Comparison of ENCODE assay signal across 18 cellular contexts in the genomic region with DNA sequence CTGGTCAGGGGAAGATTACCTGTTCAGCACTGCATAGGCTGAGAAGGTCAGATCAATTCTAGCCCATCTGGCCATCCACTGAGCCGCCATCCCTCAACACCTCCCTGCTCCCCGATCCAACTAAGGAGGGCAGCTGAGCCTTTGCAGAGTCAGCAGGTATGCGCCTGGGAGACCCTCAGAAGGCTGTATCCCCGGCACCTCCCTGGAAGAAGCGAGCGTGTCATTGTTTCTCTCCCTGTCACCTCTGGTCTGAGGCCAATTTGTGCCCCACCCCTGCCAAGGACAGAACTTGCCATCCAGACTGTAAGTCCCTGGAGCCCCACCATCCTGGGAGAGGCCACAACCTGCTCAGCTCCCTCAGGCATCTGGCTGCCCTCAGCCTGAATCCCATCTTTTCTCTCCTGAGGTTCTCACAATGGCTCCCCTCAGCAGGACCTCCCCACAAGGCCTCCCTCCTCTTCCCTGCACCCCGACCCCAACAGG. TPM values are rescaled to one million over a fixed set of nuclear protein-coding genes. Genes with fewer than 3 reads are reported as not detected.
A peak's percentile ranks its signal among the peaks of the same experiment; 100 is the strongest.
DNase-seq lines count a peak whose midpoint lies in the region; ATAC-seq, FAIRE-seq and TF ChIP-seq lines count a peak whose summit lies in the region.
"Had no signal": no experiment of that assay in that cellular context is flagged by ENCODE, and none has a peak within 500 bp of the region (broad histone marks: within the 10 kb centered on the region; RNA-seq: fewer than 3 reads in every experiment).

No MANE protein-coding gene starts in this region.

- peaks cover 55% of the 10 kb centered on the region for H3K4me1 Mint-ChIP-seq in stimulated activated effector memory CD8-positive, alpha-beta T cell treated with anti-CD3 and anti-CD28 coated beads, Interleukin-12 subunit alpha, Interleukin-12 subunit beta, amount 100 ng/mL, for 72 hours

- no peak for TF ChIP-seq CTCF in GM12878 (IDR thresholded peaks at IDR 0.05 in 2 of 3, conservative IDR thresholded peaks at IDR 0.05 in 1 of 3; ENCODE audit: control insufficient read depth in 2 of 3, extremely low read depth in 1 of 3, insufficient read depth in 1 of 3, low read depth in 3 of 3, low read length in 3 of 3)
- TF ChIP-seq CTCF in keratinocyte (optimal IDR thresholded peaks at IDR 0.05 in 1 of 3, IDR thresholded peaks at IDR 0.05 in 1 of 3, conservative IDR thresholded peaks at IDR 0.05 in 1 of 3; ENCODE audit: extremely low read depth in 1 of 3, insufficient read depth in 2 of 3, low read length in 3 of 3): no peak

- BruUV-seq in GM12878 (replicated peaks; lab: Mats Ljungman, UMichigan): no TSS peak

- peaks cover 19% of the 10 kb centered on the region for H3K4me1 ChIP-seq in GM12878 (ENCODE audit: control insufficient read depth, insufficient read depth, low read length)
- H3K4me1 ChIP-seq in keratinocyte (ENCODE audit: control insufficient read depth, extremely low read depth, insufficient read depth, low read length): peaks cover 66% of the 10 kb centered on the region

- in situ Hi-C loops in GM12878 (cut with MboI): no loop called here

- peaks cover 30% of the 10 kb centered on the region for H3K36me3 Mint-ChIP-seq in stimulated activated effector memory CD8-positive, alpha-beta T cell treated with anti-CD3 and anti-CD28 coated beads, Interleukin-12 subunit alpha, Interleukin-12 subunit beta, amount 100 ng/mL, for 72 hours

- no peaks in the 10 kb centered on the region for H3K9me1 ChIP-seq in keratinocyte (ENCODE audit: control insufficient read depth, extremely low read depth, insufficient read depth, low read length)

- no peak for FAIRE-seq in GM12878 (lab: Jason Lieb, UNC)
- no peak for FAIRE-seq in keratinocyte (lab: Jason Lieb, UNC)
- FAIRE-seq: frontal cortex had no signal

- TF ChIP-seq POLR2A in GM12878 (IDR thresholded peaks at IDR 0.05; ENCODE audit: low read depth, low read length): no peak

- SMC1A ChIA-PET in GM12878 (lab: Charles Lee; ENCODE audit: uncharacterized antibody, unreplicated experiment): no interaction called here

- intact Hi-C loops in GM12878 (cut with micrococcal nuclease; ENCODE audit: unreplicated experiment): loop anchor here (10.0 kb wide), 2 partner anchors 231 to 679 kb away; a partner anchor contains a TSS

- H3K9ac ChIP-seq in GM12878 (ENCODE audit: control insufficient read depth, insufficient read depth, low read length) (no peak overlapping the region), keratinocyte (ENCODE audit: control insufficient read depth, extremely low read depth, insufficient read depth, low read length) (peak overlapping the region; percentile 91)

- dilution Hi-C loops in keratinocyte (cut with MboI; ENCODE audit: extremely low pct_ligation_motif_present, low sequenced_read_pairs): no loop called here

- 97% methylated on average over 7 of the region's 7 CpGs for WGBS in GM12878 (ENCODE audit: insufficient coverage, insufficient replicate concordance, low lambda C conversion rate, missing lambda C conversion rate)

- H3K27me3 ChIP-seq in H7 (ENCODE audit: control insufficient read depth, insufficient read depth, low read length) (no peaks in the 10 kb centered on the region), GM12878 (replicated peaks in 1 of 2; ENCODE audit: control insufficient read depth in 2 of 2, insufficient read depth in 2 of 2, low read length in 1 of 2) (no peaks in the 10 kb centered on the region), keratinocyte (ENCODE audit: control insufficient read depth, extremely low read depth, insufficient read depth, low read length) (no peaks in the 10 kb centered on the region)

- H3K9me3 ChIP-seq in GM12878 (replicated peaks; ENCODE audit: control insufficient read depth, insufficient read depth, low read length): no peaks in the 10 kb centered on the region
- no peaks in the 10 kb centered on the region for H3K9me3 ChIP-seq in keratinocyte (ENCODE audit: control insufficient read depth, low read depth, low read length)
- H3K9me3 ChIP-seq: Caco-2 had no signal

- peak; percentile 11 for DNase-seq in H7
- DNase-seq in GM12878 (ENCODE audit: low read depth, low spot score): no peak
- no peak for DNase-seq in keratinocyte (ENCODE audit: low read depth, low spot score)
- DNase-seq in stimulated activated effector memory CD8-positive, alpha-beta T cell treated with anti-CD3 and anti-CD28 coated beads, Interleukin-12 subunit alpha, Interleukin-12 subunit beta, amount 100 ng/mL, for 72 hours (ENCODE audit: low spot score in 2 of 2): no peak
- no peak for DNase-seq in RPMI8226
- no peak for DNase-seq in activated CD4-positive, alpha-beta T cell treated with anti-CD3 and anti-CD28 coated beads for 48 hours
- DNase-seq in ureter (ENCODE audit: low spot score): no peak
- DNase-seq: activated CD8-positive, alpha-beta T cell treated with anti-CD3 and anti-CD28 coated beads, Interleukin-2, amount 10 ng/mL, durations not matched to agents 7 days and 5 days; activated naive CD4-positive, alpha-beta T cell; Caco-2; left colon; MM.1S; NCI-H2171 treated with DMSO at 0.1 percent for 48 hours; occipital lobe; stimulated activated CD4-positive, alpha-beta T cell treated with anti-CD3 and anti-CD28 coated beads, Interleukin-1b, Interleukin-23, amount 100 ng/mL, for 48 hours; stimulated activated naive CD4-positive, alpha-beta T cell had no signal

- H3K4me3 Mint-ChIP-seq in stimulated activated effector memory CD8-positive, alpha-beta T cell treated with anti-CD3 and anti-CD28 coated beads, Interleukin-12 subunit alpha, Interleukin-12 subunit beta, amount 100 ng/mL, for 72 hours: no peak overlapping the region

- ATAC-seq in GM12878 (no peak), HG03520 (IDR thresholded peaks at IDR 0.05; ENCODE audit: unreplicated experiment) (no peak)
- ATAC-seq in stimulated activated effector memory CD8-positive, alpha-beta T cell treated with anti-CD3 and anti-CD28 coated beads, Interleukin-12 subunit alpha, Interleukin-12 subunit beta, amount 100 ng/mL, for 72 hours: no peak
- ATAC-seq: activated CD8-positive, alpha-beta T cell treated with anti-CD3 and anti-CD28 coated beads, Interleukin-2, amount 10 ng/mL, durations not matched to agents 7 days and 5 days; left colon had no signal

- H3K4me2 ChIP-seq in GM12878 (ENCODE audit: control insufficient read depth, insufficient read depth): no peak overlapping the region
- H3K4me2 ChIP-seq in keratinocyte (ENCODE audit: control insufficient read depth, extremely low read depth, insufficient read depth, low read depth, low read length): peak overlapping the region; percentile 77

- H3K9me3 Mint-ChIP-seq in stimulated activated effector memory CD8-positive, alpha-beta T cell treated with anti-CD3 and anti-CD28 coated beads, Interleukin-12 subunit alpha, Interleukin-12 subunit beta, amount 100 ng/mL, for 72 hours: no peaks in the 10 kb centered on the region

- H3K27ac Mint-ChIP-seq in stimulated activated effector memory CD8-positive, alpha-beta T cell treated with anti-CD3 and anti-CD28 coated beads, Interleukin-12 subunit alpha, Interleukin-12 subunit beta, amount 100 ng/mL, for 72 hours: peak overlapping the region; percentile 84

- POLR2A ChIA-PET in GM12878 (lab: Charles Lee): no interaction called here

- no peak overlapping the region for H3K27ac ChIP-seq in GM12878 (ENCODE audit: control insufficient read depth, insufficient read depth)
- H3K27ac ChIP-seq in keratinocyte (ENCODE audit: control insufficient read depth, insufficient read depth, low read length): peak overlapping the region; percentile 86

- no peak for TF ChIP-seq RAD21 in GM12878 (IDR thresholded peaks at IDR 0.05; ENCODE audit: insufficient read depth, low read depth, low read length)

- H3K79me2 ChIP-seq in GM12878 (ENCODE audit: control insufficient read depth, insufficient read depth, low read length) (peaks cover 5% of the 10 kb centered on the region), keratinocyte (ENCODE audit: control insufficient read depth, insufficient read depth, low read length) (peaks cover 57% of the 10 kb centered on the region)

- no peaks in the 10 kb centered on the region for H3K36me3 ChIP-seq in H7 (replicated peaks; ENCODE audit: control insufficient read depth, insufficient read depth, low read length)
- no peaks in the 10 kb centered on the region; a peak in 1 of 4 replicates for H3K36me3 ChIP-seq in GM12878 (ENCODE audit: control insufficient read depth in 2 of 2, insufficient read depth in 2 of 2, low read length in 1 of 2)
- H3K36me3 ChIP-seq in keratinocyte (ENCODE audit: control insufficient read depth in 2 of 2, extremely low read depth in 1 of 2, insufficient read depth in 2 of 2, low read length in 2 of 2): peaks cover 6 to 14% of the 10 kb centered on the region in 2 experiments

- CTCF ChIA-PET in GM12878 (lab: Yijun Ruan, JAX): no interaction called here

- RAD21 ChIA-PET in GM12878 (lab: Charles Lee; ENCODE audit: unreplicated experiment): no interaction called here

- no peak for TF ChIP-seq EP300 in GM12878 (IDR thresholded peaks at IDR 0.05; ENCODE audit: borderline replicate concordance in 1 of 2, control insufficient read depth in 1 of 2, low read depth in 2 of 2, low read length in 2 of 2)

- H4K20me1 ChIP-seq in GM12878 (ENCODE audit: control insufficient read depth, insufficient read depth) (no peaks in the 10 kb centered on the region), keratinocyte (ENCODE audit: control insufficient read depth, extremely low read depth, insufficient read depth, low read length) (peaks cover 11% of the 10 kb centered on the region)

- no peak overlapping the region for H2AFZ ChIP-seq in GM12878 (ENCODE audit: control insufficient read depth, low read depth, low read length)
- no peak overlapping the region for H2AFZ ChIP-seq in keratinocyte (ENCODE audit: control insufficient read depth, low read length)

- H3K4me3 ChIP-seq in H7 (ENCODE audit: insufficient read depth, low read depth, low read length) (no peak overlapping the region), GM12878 (0 out of 2 replicates have a peak overlapping the region, but pooled peaks have one; percentile 27), keratinocyte (ENCODE audit: control insufficient read depth in 2 of 3, extremely low read depth in 1 of 3, insufficient read depth in 2 of 3, low read depth in 1 of 3, low read length in 3 of 3) (peak overlapping the region; percentile 86 to 95 (median 91))

RNA-seq across cellular contexts. Expression of a gene that starts 2.6 kb away (rescaled TPM):
- 50.5 and 67.2 TPM in 2 replicates for total RNA-seq in H7 (2014; rRNA removed; shearing (Covaris generic))
- total RNA-seq in GM12878 (2013; cell fraction: nucleolus; rRNA removed): 8.3 and 9.2 TPM in 2 replicates
- total RNA-seq in GM12878 (2014; rRNA removed) (48.0 and 52.8 TPM in 2 replicates), GM12878 (2014; rRNA removed; fragmentation: Illumina TruSeq; extraction: Trizol) (21.1 and 22.4 TPM in 2 replicates), GM12878 (2021) (46.5 and 51.0 TPM in 2 replicates), ureter (66.1 TPM)
- 11.4 TPM for polyA plus RNA-seq in GM12878 (2011; ENCODE audit: low read depth)
- polyA plus RNA-seq in GM12878 (2011; rRNA removed) (19.0 and 28.7 TPM in 2 replicates), GM12878 (2014; fragmentation: Illumina TruSeq; extraction: Trizol) (4.5 and 18.4 TPM in 2 replicates), GM12878 (2014; fragmentation: Nextera tagmentation; extraction: Ambion mirVana) (1 to 10 TPM; 1.6 to 4.4 TPM), GM12878 (2014; rRNA removed) (51.5 and 52.7 TPM in 2 replicates), GM12878 (2016; fragmentation: Nextera tagmentation; extraction: Ambion mirVana) (10 to 100 TPM; 45.1 to 50.2 TPM), keratinocyte (326 to 485 TPM (median 427 TPM) in 3 replicates)
- polyA plus RNA-seq in GM12878 (2011; cell fraction: cytosol; rRNA removed): 34.6 and 53.1 TPM in 2 replicates
- polyA plus RNA-seq in GM12878 (2011; cell fraction: nucleus; rRNA removed): 37.9 and 40.0 TPM in 2 replicates
- 20.3 and 25.4 TPM in 2 replicates for polyA plus RNA-seq in GM12878 (2012)
- polyA minus RNA-seq in GM12878 (2011; rRNA and poly(A)+ RNA removed): 11.5 and 20.6 TPM in 2 replicates
- polyA minus RNA-seq in GM12878 (2011; cell fraction: cytosol; rRNA and poly(A)+ RNA removed): 12.3 and 13.3 TPM in 2 replicates
- polyA minus RNA-seq in GM12878 (2011; cell fraction: nucleus; rRNA and poly(A)+ RNA removed): 4.8 and 10.5 TPM in 2 replicates
- 465 TPM for polyA plus RNA-seq in keratinocyte (2011; ENCODE audit: low read depth)
- polyA plus RNA-seq in keratinocyte (2011; cell fraction: cytosol; rRNA removed): 241 and 487 TPM in 2 replicates
- 219 and 221 TPM in 2 replicates for polyA plus RNA-seq in keratinocyte (2011; cell fraction: nucleus; rRNA removed)
- 435 and 459 TPM in 2 replicates for polyA plus RNA-seq in keratinocyte (2012; ENCODE audit: low replicate concordance)
- polyA minus RNA-seq in keratinocyte: 151 to 200 TPM (median 157 TPM) in 3 replicates
- 467 TPM for polyA minus RNA-seq in keratinocyte (2011; cell fraction: cytosol; rRNA and poly(A)+ RNA removed)
- polyA minus RNA-seq in keratinocyte (2011; cell fraction: nucleus; rRNA and poly(A)+ RNA removed): 69.2 and 77.9 TPM in 2 replicates

RNA-seq across cellular contexts. Expression of a gene that starts 25.2 kb away (rescaled TPM):
- 232 and 237 TPM in 2 replicates for total RNA-seq in H7 (2014; rRNA removed; shearing (Covaris generic))
- 16.4 and 16.5 TPM in 2 replicates for total RNA-seq in GM12878 (2013; cell fraction: nucleolus; rRNA removed)
- total RNA-seq in GM12878 (2014; rRNA removed) (314 and 348 TPM in 2 replicates), GM12878 (2014; rRNA removed; fragmentation: Illumina TruSeq; extraction: Trizol) (153 and 159 TPM in 2 replicates), GM12878 (2021) (160 and 170 TPM in 2 replicates), ureter (145 TPM)
- polyA plus RNA-seq in GM12878 (2011; ENCODE audit: low read depth): 108 TPM
- polyA plus RNA-seq in GM12878 (2011; rRNA removed) (113 and 155 TPM in 2 replicates), GM12878 (2014; fragmentation: Illumina TruSeq; extraction: Trizol) (61.4 and 152 TPM in 2 replicates), GM12878 (2014; fragmentation: Nextera tagmentation; extraction: Ambion mirVana) (100 to 1,000 TPM; 196 to 327 TPM), GM12878 (2014; rRNA removed) (343 and 345 TPM in 2 replicates), GM12878 (2016; fragmentation: Nextera tagmentation; extraction: Ambion mirVana) (100 to 1,000 TPM; 191 to 218 TPM), keratinocyte (74.6 to 91.4 TPM (median 87.9 TPM) in 3 replicates)
- polyA plus RNA-seq in GM12878 (2011; cell fraction: cytosol; rRNA removed): 357 and 366 TPM in 2 replicates
- polyA plus RNA-seq in GM12878 (2011; cell fraction: nucleus; rRNA removed): 108 and 121 TPM in 2 replicates
- polyA plus RNA-seq in GM12878 (2012): 230 and 260 TPM in 2 replicates
- polyA minus RNA-seq in GM12878 (2011; rRNA and poly(A)+ RNA removed): 56.8 and 166 TPM in 2 replicates
- polyA minus RNA-seq in GM12878 (2011; cell fraction: cytosol; rRNA and poly(A)+ RNA removed): 76.2 and 82.9 TPM in 2 replicates
- polyA minus RNA-seq in GM12878 (2011; cell fraction: nucleus; rRNA and poly(A)+ RNA removed): 26.5 and 33.9 TPM in 2 replicates
- polyA plus RNA-seq in keratinocyte (2011; ENCODE audit: low read depth): 5.6 TPM
- 79.7 and 125 TPM in 2 replicates for polyA plus RNA-seq in keratinocyte (2011; cell fraction: cytosol; rRNA removed)
- polyA plus RNA-seq in keratinocyte (2011; cell fraction: nucleus; rRNA removed): 25.9 and 37.5 TPM in 2 replicates
- polyA plus RNA-seq in keratinocyte (2012; ENCODE audit: low replicate concordance): 113 and 117 TPM in 2 replicates
- polyA minus RNA-seq in keratinocyte: 41.8 to 68.1 TPM (median 53.4 TPM) in 3 replicates
- polyA minus RNA-seq in keratinocyte (2011; cell fraction: cytosol; rRNA and poly(A)+ RNA removed): 113 TPM
- 14.7 and 17.1 TPM in 2 replicates for polyA minus RNA-seq in keratinocyte (2011; cell fraction: nucleus; rRNA and poly(A)+ RNA removed)

RNA-seq across cellular contexts. Expression of a gene that starts 25.4 kb away (rescaled TPM):
- total RNA-seq in H7 (2014; rRNA removed; shearing (Covaris generic)): 46.9 and 56.2 TPM in 2 replicates
- 65.7 and 66.1 TPM in 2 replicates for total RNA-seq in GM12878 (2013; cell fraction: nucleolus; rRNA removed)
- total RNA-seq in GM12878 (2014; rRNA removed) (50.3 and 52.3 TPM in 2 replicates), GM12878 (2014; rRNA removed; fragmentation: Illumina TruSeq; extraction: Trizol) (84.2 and 98.1 TPM in 2 replicates), GM12878 (2021) (89.2 and 90.8 TPM in 2 replicates), ureter (26.6 TPM)
- polyA plus RNA-seq in GM12878 (2011; ENCODE audit: low read depth): 50.5 TPM
- polyA plus RNA-seq in GM12878 (2011; rRNA removed) (68.8 and 93.8 TPM in 2 replicates), GM12878 (2014; fragmentation: Illumina TruSeq; extraction: Trizol) (61.5 and 105 TPM in 2 replicates), GM12878 (2014; fragmentation: Nextera tagmentation; extraction: Ambion mirVana) (100 to 1,000 TPM; 177 to 196 TPM), GM12878 (2014; rRNA removed) (122 and 128 TPM in 2 replicates), GM12878 (2016; fragmentation: Nextera tagmentation; extraction: Ambion mirVana) (100 to 1,000 TPM; 231 to 276 TPM), keratinocyte (73.3 to 101 TPM (median 96.7 TPM) in 3 replicates)
- polyA plus RNA-seq in GM12878 (2011; cell fraction: cytosol; rRNA removed): 87.9 and 103 TPM in 2 replicates
- 86.0 and 103 TPM in 2 replicates for polyA plus RNA-seq in GM12878 (2011; cell fraction: nucleus; rRNA removed)
- 49.5 and 61.0 TPM in 2 replicates for polyA plus RNA-seq in GM12878 (2012)
- 33.9 and 41.8 TPM in 2 replicates for polyA minus RNA-seq in GM12878 (2011; rRNA and poly(A)+ RNA removed)
- polyA minus RNA-seq in GM12878 (2011; cell fraction: cytosol; rRNA and poly(A)+ RNA removed): 20.8 and 23.2 TPM in 2 replicates
- polyA minus RNA-seq in GM12878 (2011; cell fraction: nucleus; rRNA and poly(A)+ RNA removed): 48.2 and 102 TPM in 2 replicates
- 52.9 TPM for polyA plus RNA-seq in keratinocyte (2011; ENCODE audit: low read depth)
- polyA plus RNA-seq in keratinocyte (2011; cell fraction: cytosol; rRNA removed): 73.0 and 88.7 TPM in 2 replicates
- polyA plus RNA-seq in keratinocyte (2011; cell fraction: nucleus; rRNA removed): 80.9 and 89.6 TPM in 2 replicates
- 62.2 and 82.2 TPM in 2 replicates for polyA plus RNA-seq in keratinocyte (2012; ENCODE audit: low replicate concordance)
- polyA minus RNA-seq in keratinocyte: 17.5 to 26.1 TPM (median 22.9 TPM) in 3 replicates
- 71.7 TPM for polyA minus RNA-seq in keratinocyte (2011; cell fraction: cytosol; rRNA and poly(A)+ RNA removed)
- polyA minus RNA-seq in keratinocyte (2011; cell fraction: nucleus; rRNA and poly(A)+ RNA removed): 20.8 and 25.3 TPM in 2 replicates

RNA-seq across cellular contexts. Expression of a gene that starts 34.4 kb away (rescaled TPM):
- 36.2 and 37.6 TPM in 2 replicates for total RNA-seq in H7 (2014; rRNA removed; shearing (Covaris generic))
- total RNA-seq in GM12878 (2013; cell fraction: nucleolus; rRNA removed): 47.4 and 58.1 TPM in 2 replicates
- total RNA-seq in GM12878 (2014; rRNA removed): 35.1 and 35.8 TPM in 2 replicates
- 34.6 and 35.4 TPM in 2 replicates for total RNA-seq in GM12878 (2014; rRNA removed; fragmentation: Illumina TruSeq; extraction: Trizol)
- total RNA-seq in GM12878 (2021): 33.7 and 34.8 TPM in 2 replicates
- 17.2 TPM for polyA plus RNA-seq in GM12878 (2011; ENCODE audit: low read depth)
- 34.1 and 37.6 TPM in 2 replicates for polyA plus RNA-seq in GM12878 (2011; rRNA removed)
- polyA plus RNA-seq in GM12878 (2011; cell fraction: cytosol; rRNA removed): 27.8 and 28.5 TPM in 2 replicates
- 31.4 and 32.4 TPM in 2 replicates for polyA plus RNA-seq in GM12878 (2011; cell fraction: nucleus; rRNA removed)
- polyA plus RNA-seq in GM12878 (2012): 18.7 and 20.2 TPM in 2 replicates
- polyA plus RNA-seq in GM12878 (2014; fragmentation: Illumina TruSeq; extraction: Trizol): 41.7 and 43.5 TPM in 2 replicates
- polyA plus RNA-seq in GM12878 (2014; fragmentation: Nextera tagmentation; extraction: Ambion mirVana): 10 to 100 TPM; 19.0 to 20.7 TPM
- polyA plus RNA-seq in GM12878 (2014; rRNA removed): 29.3 and 30.8 TPM in 2 replicates
- polyA plus RNA-seq in GM12878 (2016; fragmentation: Nextera tagmentation; extraction: Ambion mirVana): 10 to 100 TPM; 39.2 to 45.1 TPM
- polyA minus RNA-seq in GM12878 (2011; rRNA and poly(A)+ RNA removed): 41.2 and 63.0 TPM in 2 replicates
- 15.1 and 16.4 TPM in 2 replicates for polyA minus RNA-seq in GM12878 (2011; cell fraction: cytosol; rRNA and poly(A)+ RNA removed)
- 13.3 and 17.8 TPM in 2 replicates for polyA minus RNA-seq in GM12878 (2011; cell fraction: nucleus; rRNA and poly(A)+ RNA removed)
- 44.7 to 63.2 TPM (median 52.9 TPM) in 3 replicates for polyA plus RNA-seq in keratinocyte
- 23.2 TPM for polyA plus RNA-seq in keratinocyte (2011; ENCODE audit: low read depth)
- polyA plus RNA-seq in keratinocyte (2011; cell fraction: cytosol; rRNA removed): 16.5 and 30.1 TPM in 2 replicates
- 94.6 and 106 TPM in 2 replicates for polyA plus RNA-seq in keratinocyte (2011; cell fraction: nucleus; rRNA removed)
- polyA plus RNA-seq in keratinocyte (2012; ENCODE audit: low replicate concordance): 25.1 and 42.5 TPM in 2 replicates
- polyA minus RNA-seq in keratinocyte: 55.4 to 74.7 TPM (median 66.1 TPM) in 3 replicates
- 23.6 TPM for polyA minus RNA-seq in keratinocyte (2011; cell fraction: cytosol; rRNA and poly(A)+ RNA removed)
- polyA minus RNA-seq in keratinocyte (2011; cell fraction: nucleus; rRNA and poly(A)+ RNA removed): 79.2 and 126 TPM in 2 replicates
- 50.1 TPM for total RNA-seq in ureter

RNA-seq across cellular contexts. Expression of a gene that starts 48.5 kb away (rescaled TPM):
- total RNA-seq in H7 (2014; rRNA removed; shearing (Covaris generic)): 3.3 and 6.7 TPM in 2 replicates
- total RNA-seq in GM12878 (2013; cell fraction: nucleolus; rRNA removed): 32.8 and 65.0 TPM in 2 replicates
- total RNA-seq in GM12878 (2014; rRNA removed) (3.4 and 3.6 TPM in 2 replicates), GM12878 (2014; rRNA removed; fragmentation: Illumina TruSeq; extraction: Trizol) (1.7 and 1.8 TPM in 2 replicates), GM12878 (2021) (6.4 and 7.2 TPM in 2 replicates), ureter (9.3 TPM)
- polyA plus RNA-seq in GM12878 (2011; ENCODE audit: low read depth): 7.5 TPM
- polyA plus RNA-seq in GM12878 (2011; rRNA removed) (3.2 and 4.0 TPM in 2 replicates), GM12878 (2014; fragmentation: Illumina TruSeq; extraction: Trizol) (3.0 and 3.8 TPM in 2 replicates), GM12878 (2014; fragmentation: Nextera tagmentation; extraction: Ambion mirVana) (under 1 TPM; 0.44 to 0.69 TPM), GM12878 (2014; rRNA removed) (4.6 and 5.4 TPM in 2 replicates), GM12878 (2016; fragmentation: Nextera tagmentation; extraction: Ambion mirVana) (1 to 10 TPM; 1.0 to 1.3 TPM), keratinocyte (0.70 to 2.4 TPM (median 1.6 TPM) in 3 replicates)
- polyA plus RNA-seq in GM12878 (2011; cell fraction: cytosol; rRNA removed): 2.3 and 3.0 TPM in 2 replicates
- polyA plus RNA-seq in GM12878 (2011; cell fraction: nucleus; rRNA removed): 6.8 and 7.8 TPM in 2 replicates
- polyA plus RNA-seq in GM12878 (2012): 3.7 and 6.9 TPM in 2 replicates
- polyA minus RNA-seq in GM12878 (2011; rRNA and poly(A)+ RNA removed): 3.6 and 4.6 TPM in 2 replicates
- 1.1 and 2.1 TPM in 2 replicates for polyA minus RNA-seq in GM12878 (2011; cell fraction: cytosol; rRNA and poly(A)+ RNA removed)
- polyA minus RNA-seq in GM12878 (2011; cell fraction: nucleus; rRNA and poly(A)+ RNA removed): 2.9 and 3.2 TPM in 2 replicates
- 1.0 TPM for polyA plus RNA-seq in keratinocyte (2011; ENCODE audit: low read depth)
- polyA plus RNA-seq in keratinocyte (2011; cell fraction: cytosol; rRNA removed): 0.66 and 0.72 TPM in 2 replicates
- 2.4 and 3.8 TPM in 2 replicates for polyA plus RNA-seq in keratinocyte (2011; cell fraction: nucleus; rRNA removed)
- 1.4 and 2.2 TPM in 2 replicates for polyA plus RNA-seq in keratinocyte (2012; ENCODE audit: low replicate concordance)
- 1.5 to 3.0 TPM (median 2.1 TPM) in 3 replicates for polyA minus RNA-seq in keratinocyte
- 3.1 TPM for polyA minus RNA-seq in keratinocyte (2011; cell fraction: cytosol; rRNA and poly(A)+ RNA removed)
- polyA minus RNA-seq in keratinocyte (2011; cell fraction: nucleus; rRNA and poly(A)+ RNA removed): 1.3 and 2.9 TPM in 2 replicates
